1 cellular context compared by ENCODE assay signal in genomic region chr1:199839608-199840007, GRCh38.
A peak's percentile ranks its signal among the peaks of the same experiment; 100 is the strongest.
TF ChIP-seq lines count a peak whose summit lies in the region.

No MANE protein-coding gene starts in this region.

TF ChIP-seq in HEK293, 187 proteins besides CTCF, POLR2A, EP300 and RAD21 (continued from another document):
- TF ChIP-seq MZF1 (tag by site-specific recombination; IDR thresholded peaks at IDR 0.05; ENCODE audit: borderline replicate concordance), result peak; percentile 25; the same call in 1 of the 2 replicates
- 0 out of 2 replicates have a peak, but pooled peaks have one; percentile 30 for TF ChIP-seq ZNF560 (tag by site-specific recombination; IDR thresholded peaks at IDR 0.05; ENCODE audit: borderline replicate concordance)
- peak; percentile 72 for TF ChIP-seq ZXDB (tag by site-specific recombination; IDR thresholded peaks at IDR 0.05)
- peak; percentile 90 for TF ChIP-seq ZNF394 (tag by site-specific recombination; IDR thresholded peaks at IDR 0.05; ENCODE audit: borderline replicate concordance)
- peak; percentile 53; the same call in 1 of the 2 replicates for TF ChIP-seq ZNF664 (tag by site-specific recombination; IDR thresholded peaks at IDR 0.05)
